In the genomic region with DNA sequence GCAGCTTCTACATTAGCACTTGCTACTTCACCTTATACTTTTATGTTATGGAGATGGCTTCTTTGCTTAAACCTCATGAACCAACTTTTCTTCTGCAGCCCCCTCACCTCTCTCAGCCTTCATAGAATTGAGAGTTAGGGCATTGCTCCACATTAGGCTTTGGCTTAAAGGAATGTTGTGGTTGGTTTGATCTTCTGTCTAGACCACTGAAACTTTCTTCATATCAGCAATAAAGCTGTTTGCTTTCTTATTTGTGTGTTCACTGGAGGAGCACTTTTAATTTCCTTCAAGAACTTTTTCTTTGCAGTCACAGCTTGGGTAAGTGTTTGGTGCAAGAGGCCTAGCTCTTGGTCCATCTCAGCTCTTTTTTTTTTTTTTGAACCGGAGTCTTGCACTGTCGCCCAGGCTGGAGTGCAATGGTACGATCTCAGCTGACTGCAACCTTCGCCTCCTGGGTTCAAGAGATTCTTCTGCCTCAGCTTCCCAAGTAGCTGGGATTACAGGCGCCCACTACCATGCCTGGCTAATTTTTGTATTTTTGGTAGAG, we compare ENCODE assay signal across 9 cellular contexts. TPM values are rescaled to one million over a fixed set of nuclear protein-coding genes. Genes with fewer than 3 reads are reported as not detected.
DNase-seq lines count a peak whose midpoint lies in the region; ATAC-seq, FAIRE-seq and TF ChIP-seq lines count a peak whose summit lies in the region.
"Not testable (repeated sequence)": the region's sequence is repeated elsewhere in the genome, so short reads cannot be mapped to it uniquely, and the experiment has no call there.
"Had no signal": no experiment of that assay in that cellular context is flagged by ENCODE, and none has a peak within 500 bp of the region (broad histone marks: within the 10 kb centered on the region; RNA-seq: fewer than 3 reads in every experiment).

No MANE protein-coding gene starts in this region.

- not testable (repeated sequence) for TF ChIP-seq RAD21 in K562 (CRISPR knock-in tag; conservative IDR thresholded peaks at IDR 0.05 in 1 of 2, IDR thresholded peaks at IDR 0.05 in 1 of 2)

- 96% methylated on average over 4 of the region's 5 CpGs for WGBS in K562 (ENCODE audit: insufficient coverage, low coverage, missing lambda C conversion rate)

- intact Hi-C loops in CD8-positive, alpha-beta T cell (cut with DNase I, micrococcal nuclease); K562 (cut with micrococcal nuclease); naive thymus-derived CD4-positive, alpha-beta T cell (cut with micrococcal nuclease): not testable (repeated sequence)

- not testable (repeated sequence) for H3K9me3 Mint-ChIP-seq in CD8-positive, alpha-beta T cell; activated T-cell treated with anti-CD3 and anti-CD28 coated beads, Interleukin-2, amount 50 U/mL, for 24 hours; activated naive CD8-positive, alpha-beta T cell treated with anti-CD3 and anti-CD28 coated beads, Interleukin-2, amount 10 ng/mL, durations not matched to agents 7 days and 5 days; naive thymus-derived CD4-positive, alpha-beta T cell; stimulated activated effector memory CD8-positive, alpha-beta T cell treated with anti-CD3 and anti-CD28 coated beads, Interleukin-12 subunit alpha, Interleukin-12 subunit beta, amount 100 ng/mL, for 72 hours

- not testable (repeated sequence) for H3K4me3 Mint-ChIP-seq in CD8-positive, alpha-beta T cell; activated T-cell treated with anti-CD3 and anti-CD28 coated beads, Interleukin-2, amount 50 U/mL, for 24 hours; activated naive CD8-positive, alpha-beta T cell treated with anti-CD3 and anti-CD28 coated beads, Interleukin-2, amount 10 ng/mL, durations not matched to agents 7 days and 5 days; stimulated activated effector memory CD8-positive, alpha-beta T cell treated with anti-CD3 and anti-CD28 coated beads, Interleukin-12 subunit alpha, Interleukin-12 subunit beta, amount 100 ng/mL, for 72 hours
- peak overlapping the region in 4 of 10 donors; percentile 7 to 41 (median 20) for H3K4me3 Mint-ChIP-seq in naive thymus-derived CD4-positive, alpha-beta T cell

- H3K4me1 ChIP-seq in CD8-positive, alpha-beta T cell (ENCODE audit: insufficient read depth, low read length); K562 (replicated peaks in 1 of 2; ENCODE audit: control insufficient read depth in 2 of 2, insufficient read depth in 2 of 2, low read length in 2 of 2); naive thymus-derived CD4-positive, alpha-beta T cell (ENCODE audit: control insufficient read depth in 2 of 2, insufficient read depth in 2 of 2, low read length in 2 of 2): not testable (repeated sequence)

- peaks cover 13% of the 10 kb centered on the region for H3K36me3 Mint-ChIP-seq in CD8-positive, alpha-beta T cell
- H3K36me3 Mint-ChIP-seq in activated T-cell treated with anti-CD3 and anti-CD28 coated beads, Interleukin-2, amount 50 U/mL, for 24 hours (ENCODE audit: low read depth) = peaks cover 24% of the 10 kb centered on the region
- peaks cover 23% of the 10 kb centered on the region for H3K36me3 Mint-ChIP-seq in activated naive CD8-positive, alpha-beta T cell treated with anti-CD3 and anti-CD28 coated beads, Interleukin-2, amount 10 ng/mL, durations not matched to agents 7 days and 5 days
- peaks cover 0 to 21% (median 13%) of the 10 kb centered on the region in 5 donors for H3K36me3 Mint-ChIP-seq in naive thymus-derived CD4-positive, alpha-beta T cell
- H3K36me3 Mint-ChIP-seq in stimulated activated effector memory CD8-positive, alpha-beta T cell treated with anti-CD3 and anti-CD28 coated beads, Interleukin-12 subunit alpha, Interleukin-12 subunit beta, amount 100 ng/mL, for 72 hours = not testable (repeated sequence)

- not testable (repeated sequence) for H3K9me3 ChIP-seq in CD8-positive, alpha-beta T cell (ENCODE audit: low read length); K562 (replicated peaks; ENCODE audit: control insufficient read depth, insufficient read depth, low read depth, low read length); naive thymus-derived CD4-positive, alpha-beta T cell (ENCODE audit: control insufficient read depth in 2 of 3, low read length in 3 of 3)

- in situ Hi-C loops in K562 (cut with MboI) = not testable (repeated sequence)

- not testable (repeated sequence) for ATAC-seq in CD8-positive, alpha-beta T cell; activated naive CD8-positive, alpha-beta T cell treated with anti-CD3 and anti-CD28 coated beads, Interleukin-2, amount 10 ng/mL, durations not matched to agents 7 days and 5 days (ENCODE audit: low read depth); K562; naive thymus-derived CD4-positive, alpha-beta T cell; stimulated activated effector memory CD8-positive, alpha-beta T cell treated with anti-CD3 and anti-CD28 coated beads, Interleukin-12 subunit alpha, Interleukin-12 subunit beta, amount 100 ng/mL, for 72 hours

- BruUV-seq in K562 (replicated peaks; lab: Mats Ljungman, UMichigan) = not testable (repeated sequence)

- not testable (repeated sequence) for H3K27me3 Mint-ChIP-seq in CD8-positive, alpha-beta T cell (ENCODE audit: low read depth); activated T-cell treated with anti-CD3 and anti-CD28 coated beads, Interleukin-2, amount 50 U/mL, for 24 hours; activated naive CD8-positive, alpha-beta T cell treated with anti-CD3 and anti-CD28 coated beads, Interleukin-2, amount 10 ng/mL, durations not matched to agents 7 days and 5 days; naive thymus-derived CD4-positive, alpha-beta T cell

- CTCF ChIA-PET in CD8-positive, alpha-beta T cell (lab: Charles Lee) = interaction anchor here (0.6 kb wide), 1 partner anchor 17 kb away, joined by 3 read pairs; no protein-coding TSS in a partner anchor
- CTCF ChIA-PET in K562 (lab: Yijun Ruan, JAX; ENCODE audit: low intra/inter-chr PET ratio) = not testable (repeated sequence)
- CTCF ChIA-PET in naive thymus-derived CD4-positive, alpha-beta T cell (lab: Charles Lee) = interaction anchor here (0.6 to 0.7 kb wide), 3 partner anchors 597 to 1185 kb away, joined by 3 read pairs; no protein-coding TSS in a partner anchor

- H3K27me3 ChIP-seq in CD8-positive, alpha-beta T cell (ENCODE audit: insufficient read depth, low read length); K562 (ENCODE audit: control insufficient read depth in 2 of 2, insufficient read depth in 2 of 2, low read length in 2 of 2); naive thymus-derived CD4-positive, alpha-beta T cell (ENCODE audit: control insufficient read depth in 2 of 2, insufficient read depth in 2 of 2, low read length in 2 of 2): not testable (repeated sequence)

- not testable (repeated sequence) for TF ChIP-seq CTCF in CD8-positive, alpha-beta T cell (IDR thresholded peaks at IDR 0.05); K562 (IDR thresholded peaks at IDR 0.05 in 2 of 3, conservative IDR thresholded peaks at IDR 0.05 in 1 of 3; ENCODE audit: insufficient read depth in 2 of 3, low read depth in 1 of 3, low read length in 3 of 3)

- not testable (repeated sequence) for H3K27ac ChIP-seq in CD8-positive, alpha-beta T cell (ENCODE audit: low read depth, low read length); K562 (ENCODE audit: extremely low read depth, low read depth, low read length); naive thymus-derived CD4-positive, alpha-beta T cell (ENCODE audit: low read depth, low read length)

- H3K4me1 Mint-ChIP-seq in CD8-positive, alpha-beta T cell (ENCODE audit: low read depth) = peaks cover 62% of the 10 kb centered on the region
- H3K4me1 Mint-ChIP-seq in activated T-cell treated with anti-CD3 and anti-CD28 coated beads, Interleukin-2, amount 50 U/mL, for 24 hours (ENCODE audit: low read depth) = peaks cover 59% of the 10 kb centered on the region
- H3K4me1 Mint-ChIP-seq in activated naive CD8-positive, alpha-beta T cell treated with anti-CD3 and anti-CD28 coated beads, Interleukin-2, amount 10 ng/mL, durations not matched to agents 7 days and 5 days = peaks cover 37% of the 10 kb centered on the region
- peaks cover 43 to 79% (median 67%) of the 10 kb centered on the region in 7 donors for H3K4me1 Mint-ChIP-seq in naive thymus-derived CD4-positive, alpha-beta T cell
- H3K4me1 Mint-ChIP-seq in stimulated activated effector memory CD8-positive, alpha-beta T cell treated with anti-CD3 and anti-CD28 coated beads, Interleukin-12 subunit alpha, Interleukin-12 subunit beta, amount 100 ng/mL, for 72 hours = peaks cover 61% of the 10 kb centered on the region

- H3K9ac ChIP-seq in K562 (ENCODE audit: insufficient read depth in 1 of 2, low read depth in 2 of 2, low read length in 2 of 2) = not testable (repeated sequence)

- POLR2A ChIA-PET in CD8-positive, alpha-beta T cell (lab: Charles Lee) = interaction anchor here (0.9 to 1.3 kb wide), 3 partner anchors 17 to 38 kb away, joined by 3 to 4 read pairs (median 4); no protein-coding TSS in a partner anchor
- POLR2A ChIA-PET in activated naive CD8-positive, alpha-beta T cell treated with anti-CD3 and anti-CD28 coated beads, Interleukin-2, amount 10 ng/mL, durations not matched to agents 7 days and 5 days (lab: Charles Lee) = interaction anchor here (0.7 to 1.6 kb wide), 3 partner anchors 10 to 78 kb away, joined by 3 to 9 read pairs (median 5); a partner anchor contains a TSS
- POLR2A ChIA-PET in K562 (lab: Yijun Ruan, JAX) = interaction anchor here (0.7 to 2.7 kb wide), 6 partner anchors 8 to 580 kb away, joined by 3 to 13 read pairs (median 3); a partner anchor contains a TSS
- POLR2A ChIA-PET in naive thymus-derived CD4-positive, alpha-beta T cell (lab: Charles Lee) = not testable (repeated sequence)

- TF ChIP-seq POLR2A in K562 (conservative IDR thresholded peaks at IDR 0.05) = not testable (repeated sequence)

- H4K20me1 ChIP-seq in K562 (replicated peaks; ENCODE audit: control insufficient read depth, insufficient read depth, low read length) = not testable (repeated sequence)

- not testable (repeated sequence) for H3K9me1 ChIP-seq in K562 (ENCODE audit: control insufficient read depth, insufficient read depth, low read length)

- not testable (repeated sequence) for H3K4me2 ChIP-seq in K562 (ENCODE audit: insufficient read depth, low read length)

- not testable (repeated sequence) for H2AFZ ChIP-seq in K562 (ENCODE audit: low read depth, low read length)

- not testable (repeated sequence) for TF ChIP-seq EP300 in K562 (IDR thresholded peaks at IDR 0.05; ENCODE audit: low read length)

- DNase-seq in CD8-positive, alpha-beta T cell; activated T-cell treated with anti-CD3 and anti-CD28 coated beads, Interleukin-2, amount 50 U/mL, for 24 hours; activated naive CD8-positive, alpha-beta T cell treated with anti-CD3 and anti-CD28 coated beads, Interleukin-2, amount 10 ng/mL, durations not matched to agents 7 days and 5 days; K562 (ENCODE audit: extremely low read depth in 1 of 4, low spot score in 3 of 4); naive thymus-derived CD4-positive, alpha-beta T cell; stimulated activated effector memory CD8-positive, alpha-beta T cell treated with anti-CD3 and anti-CD28 coated beads, Interleukin-12 subunit alpha, Interleukin-12 subunit beta, amount 100 ng/mL, for 72 hours (ENCODE audit: low spot score in 2 of 2): not testable (repeated sequence)
- peak; percentile 16 for DNase-seq in RPMI7951 (ENCODE audit: low read depth)
- peak; percentile 57 for DNase-seq in iris pigment epithelial cell (ENCODE audit: low read depth)

- not testable (repeated sequence) for FAIRE-seq in K562 (lab: Jason Lieb, UNC)

- peaks cover 41% of the 10 kb centered on the region for H3K79me2 ChIP-seq in K562 (ENCODE audit: control insufficient read depth, insufficient read depth, low read length)

- H3K36me3 ChIP-seq in CD8-positive, alpha-beta T cell (ENCODE audit: insufficient read depth, low read length); K562 (ENCODE audit: control insufficient read depth, insufficient read depth, low read length); naive thymus-derived CD4-positive, alpha-beta T cell (ENCODE audit: control insufficient read depth in 2 of 3, insufficient read depth in 3 of 3, low read length in 3 of 3): not testable (repeated sequence)

- H3K4me3 ChIP-seq in CD8-positive, alpha-beta T cell (ENCODE audit: low read depth, low read length); K562; naive thymus-derived CD4-positive, alpha-beta T cell (ENCODE audit: low read length): not testable (repeated sequence)

- peak overlapping the region; percentile 23 for H3K27ac Mint-ChIP-seq in CD8-positive, alpha-beta T cell
- H3K27ac Mint-ChIP-seq in activated T-cell treated with anti-CD3 and anti-CD28 coated beads, Interleukin-2, amount 50 U/mL, for 24 hours = peak overlapping the region; percentile 47
- peak overlapping the region; percentile 15 for H3K27ac Mint-ChIP-seq in activated naive CD8-positive, alpha-beta T cell treated with anti-CD3 and anti-CD28 coated beads, Interleukin-2, amount 10 ng/mL, durations not matched to agents 7 days and 5 days
- H3K27ac Mint-ChIP-seq in naive thymus-derived CD4-positive, alpha-beta T cell = peak overlapping the region in 7 of 9 donors; percentile 0 to 41 (median 20)
- H3K27ac Mint-ChIP-seq in stimulated activated effector memory CD8-positive, alpha-beta T cell treated with anti-CD3 and anti-CD28 coated beads, Interleukin-12 subunit alpha, Interleukin-12 subunit beta, amount 100 ng/mL, for 72 hours = peak overlapping the region; percentile 40

RNA-seq across cellular contexts. Expression of a gene that starts 37.9 kb away (rescaled TPM):
- 10 to 100 TPM; 31.3 to 31.6 TPM for total RNA-seq in CD8-positive, alpha-beta T cell
- total RNA-seq in RPMI7951 (2014; rRNA removed; shearing (Covaris generic)) = 26.1 and 42.6 TPM in 2 replicates
- 10 to 100 TPM; 65.0 to 66.6 TPM for total RNA-seq in activated naive CD8-positive, alpha-beta T cell treated with anti-CD3 and anti-CD28 coated beads, Interleukin-2, amount 10 ng/mL, durations not matched to agents 7 days and 5 days
- 51.1 and 58.3 TPM in 2 replicates for total RNA-seq in K562 (2011; cell fraction: chromatin; rRNA removed; ENCODE audit: low replicate concordance)
- total RNA-seq in K562 (2011; cell fraction: nucleolus; rRNA removed) = 43.8 and 43.9 TPM in 2 replicates
- 49.1 and 60.1 TPM in 2 replicates for total RNA-seq in K562 (2011; cell fraction: nucleoplasm; rRNA removed)
- total RNA-seq in K562 (2014; rRNA removed) = 41.1 and 44.2 TPM in 2 replicates
- 22.7 and 26.4 TPM in 2 replicates for total RNA-seq in K562 (2014; rRNA removed; fragmentation: Illumina TruSeq; extraction: Trizol)
- 31.2 and 31.4 TPM in 2 replicates for total RNA-seq in K562 (2015; rRNA removed; fragmentation: Illumina TruSeq; extraction: Trizol)
- total RNA-seq in K562 (2021) = 53.9 and 59.8 TPM in 2 replicates
- 47.2 and 65.6 TPM in 2 replicates for polyA plus RNA-seq in K562 (2011; rRNA removed)
- polyA plus RNA-seq in K562 (2011; cell fraction: cytosol; rRNA removed) = 78.9 and 120 TPM in 2 replicates
- polyA plus RNA-seq in K562 (2011; cell fraction: nucleus; rRNA removed) = 72.3 and 83.1 TPM in 2 replicates
- polyA plus RNA-seq in K562 (2012) = 52.9 and 79.3 TPM in 2 replicates
- 56.2 and 65.1 TPM in 2 replicates for polyA plus RNA-seq in K562 (2014; fragmentation: Illumina TruSeq; extraction: Trizol)
- 1 to 10 TPM; 4.8 to 7.2 TPM for polyA plus RNA-seq in K562 (2014; fragmentation: Nextera tagmentation; extraction: Ambion mirVana)
- polyA plus RNA-seq in K562 (2014; rRNA removed) = 51.3 and 57.7 TPM in 2 replicates
- polyA minus RNA-seq in K562 (2011; rRNA and poly(A)+ RNA removed) = 45.7 and 65.0 TPM in 2 replicates
- polyA minus RNA-seq in K562 (2011; cell fraction: cytosol; rRNA and poly(A)+ RNA removed) = 38.9 and 49.7 TPM in 2 replicates
- polyA minus RNA-seq in K562 (2011; cell fraction: nucleus; rRNA and poly(A)+ RNA removed) = 34.9 and 50.8 TPM in 2 replicates
- 10 to 100 TPM; 44.2 to 88.5 (median 73.6) TPM for total RNA-seq in naive thymus-derived CD4-positive, alpha-beta T cell
- 10 to 100 TPM; 36.2 to 63.4 TPM for polyA plus RNA-seq in naive thymus-derived CD4-positive, alpha-beta T cell

RNA-seq across cellular contexts. Expression of a gene that starts 54.2 kb away (rescaled TPM):
- total RNA-seq in CD8-positive, alpha-beta T cell = under 1 TPM; 0.31 to 0.35 TPM
- total RNA-seq in RPMI7951 (2014; rRNA removed; shearing (Covaris generic)) = not detected in 2 replicates
- total RNA-seq in activated naive CD8-positive, alpha-beta T cell treated with anti-CD3 and anti-CD28 coated beads, Interleukin-2, amount 10 ng/mL, durations not matched to agents 7 days and 5 days = 1 to 10 TPM; 1.2 to 1.5 TPM
- total RNA-seq in K562 (2011; cell fraction: chromatin; rRNA removed; ENCODE audit: low replicate concordance) = 4.1 and 12.8 TPM in 2 replicates
- total RNA-seq in K562 (2011; cell fraction: nucleolus; rRNA removed) = 7.4 and 7.5 TPM in 2 replicates
- total RNA-seq in K562 (2011; cell fraction: nucleoplasm; rRNA removed) = 4.4 and 4.6 TPM in 2 replicates
- total RNA-seq in K562 (2014; rRNA removed) (1.6 and 1.8 TPM in 2 replicates), K562 (2014; rRNA removed; fragmentation: Illumina TruSeq; extraction: Trizol) (0.64 and 0.76 TPM in 2 replicates), K562 (2015; rRNA removed; fragmentation: Illumina TruSeq; extraction: Trizol) (0.72 and 0.79 TPM in 2 replicates), K562 (2021) (3.8 and 4.1 TPM in 2 replicates)
- polyA plus RNA-seq in K562 (2011; rRNA removed) (0.79 and 1.7 TPM in 2 replicates), K562 (2014; fragmentation: Illumina TruSeq; extraction: Trizol) (3.5 and 3.8 TPM in 2 replicates), K562 (2014; fragmentation: Nextera tagmentation; extraction: Ambion mirVana) (under 1 TPM; 0.07 to 0.27 TPM), K562 (2014; rRNA removed) (3.4 and 3.7 TPM in 2 replicates)
- polyA plus RNA-seq in K562 (2011; cell fraction: cytosol; rRNA removed) = 1.1 and 1.3 TPM in 2 replicates
- 6.3 and 9.8 TPM in 2 replicates for polyA plus RNA-seq in K562 (2011; cell fraction: nucleus; rRNA removed)
- 2.5 and 4.6 TPM in 2 replicates for polyA plus RNA-seq in K562 (2012)
- polyA minus RNA-seq in K562 (2011; rRNA and poly(A)+ RNA removed) = 0.42 and 0.49 TPM in 2 replicates
- polyA minus RNA-seq in K562 (2011; cell fraction: cytosol; rRNA and poly(A)+ RNA removed) = 1.0 TPM in 2 replicates
- polyA minus RNA-seq in K562 (2011; cell fraction: nucleus; rRNA and poly(A)+ RNA removed) = 3.6 and 3.7 TPM in 2 replicates
- total RNA-seq in naive thymus-derived CD4-positive, alpha-beta T cell = under 1 TPM; 0.13 to 0.97 (median 0.24) TPM
- under 1 TPM in 1 of 2 donors, not detected in 1; 0.10 TPM for polyA plus RNA-seq in naive thymus-derived CD4-positive, alpha-beta T cell
- total RNA-seq: IMR-90 had no signal
